Comparison of ENCODE assay signal across 26 cellular contexts in the genomic region with DNA sequence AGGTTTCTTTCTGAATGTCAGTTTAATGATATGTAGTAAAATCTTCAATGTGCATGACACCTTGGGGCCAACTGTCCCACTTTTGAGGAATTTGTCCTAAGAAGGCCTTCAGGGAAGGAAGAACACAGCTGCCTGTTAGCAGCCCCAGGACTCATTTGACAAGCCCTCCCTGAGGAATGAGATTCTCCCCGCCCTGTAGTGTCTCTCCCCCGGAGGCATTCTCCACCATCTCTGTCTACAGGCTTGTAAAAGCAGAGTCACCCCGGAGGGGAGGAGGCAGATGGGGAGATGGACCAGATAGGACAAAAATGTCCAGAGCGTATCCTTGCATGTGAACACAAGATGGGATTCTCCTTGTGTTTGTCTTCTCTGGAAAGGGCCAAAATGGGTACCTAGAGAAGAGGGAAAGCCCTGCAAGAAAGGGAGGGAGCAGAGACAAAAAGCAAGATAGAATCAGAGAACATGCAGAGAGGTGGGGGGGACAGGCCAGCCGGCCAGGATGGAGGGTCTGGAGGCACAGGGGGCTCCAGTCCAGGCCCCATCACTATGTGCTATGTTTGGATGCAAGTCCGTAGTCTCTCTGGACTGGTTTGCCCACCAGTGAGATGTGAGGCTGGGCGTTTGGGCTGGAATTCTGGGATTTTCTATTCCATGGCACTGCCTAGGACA. TPM values are rescaled to one million over a fixed set of nuclear protein-coding genes. Genes with fewer than 3 reads are reported as not detected.
"Had no signal": no experiment of that assay in that cellular context is flagged by ENCODE, and none has a peak within 500 bp of the region (broad histone marks: within the 10 kb centered on the region; RNA-seq: fewer than 3 reads in every experiment).

No MANE protein-coding gene starts in this region.

- H3K36me3 ChIP-seq: breast epithelium, lower lobe of right lung, prostate gland, right atrium auricular region had no signal

- H3K9me3 ChIP-seq: prostate gland, testis had no signal

- H3K27me3 ChIP-seq: breast epithelium, right atrium auricular region, testis had no signal

- H3K4me3 Mint-ChIP-seq: activated B cell treated with CpG ODN at 0.5 μM for 24 hours; activated T-helper 17 cell treated with anti-CD3 and anti-CD28 coated beads, Interleukin-2, amount 50 U/mL, for 72 hours; mesothelial cell of epicardium; nephron; stimulated activated effector memory CD8-positive, alpha-beta T cell treated with anti-CD3 and anti-CD28 coated beads, Interleukin-12 subunit alpha, Interleukin-12 subunit beta, amount 100 ng/mL, for 72 hours; T-cell had no signal

- DNase-seq: activated B cell treated with CpG ODN at 0.5 μM for 24 hours; activated CD4-positive, alpha-beta T cell treated with anti-CD3 and anti-CD28 coated beads for 4 hours; activated naive CD4-positive, alpha-beta T cell treated with anti-CD3 and anti-CD28 coated beads, Interleukin-2, amount 50 U/mL, for 16 hours; cerebellar nuclear complex; effector CD8-positive, alpha-beta T cell; left cardiac atrium; lower lobe of right lung; nucleus accumbens; SIG-M5; small intestine; stimulated activated CD4-positive, alpha-beta T cell treated with anti-CD3 and anti-CD28 coated beads, Interleukin-4, amount 100 ng/mL, for 1 hour; T-cell; T-helper 9 cell; testis had no signal

- H3K27ac Mint-ChIP-seq: activated B cell treated with CpG ODN at 0.5 μM for 24 hours; activated T-helper 17 cell treated with anti-CD3 and anti-CD28 coated beads, Interleukin-2, amount 50 U/mL, for 72 hours; mesothelial cell of epicardium; nephron; stimulated activated effector memory CD8-positive, alpha-beta T cell treated with anti-CD3 and anti-CD28 coated beads, Interleukin-12 subunit alpha, Interleukin-12 subunit beta, amount 100 ng/mL, for 72 hours; T-cell had no signal

- ATAC-seq: activated T-helper 17 cell treated with anti-CD3 and anti-CD28 coated beads, Interleukin-2, amount 50 U/mL, for 72 hours; esophagus mucosa; left cardiac atrium; lower lobe of right lung; SK-N-SH treated with all-trans-retinoic acid at 6 μM for 48 hours; stimulated activated effector memory CD8-positive, alpha-beta T cell treated with anti-CD3 and anti-CD28 coated beads, Interleukin-12 subunit alpha, Interleukin-12 subunit beta, amount 100 ng/mL, for 72 hours; T-cell had no signal

- H3K36me3 Mint-ChIP-seq: mesothelial cell of epicardium; stimulated activated effector memory CD8-positive, alpha-beta T cell treated with anti-CD3 and anti-CD28 coated beads, Interleukin-12 subunit alpha, Interleukin-12 subunit beta, amount 100 ng/mL, for 72 hours; T-cell had no signal

- H3K4me1 ChIP-seq: breast epithelium, lower lobe of right lung, prostate gland, right atrium auricular region, testis had no signal

- H3K4me3 ChIP-seq: breast epithelium, lower lobe of right lung, prostate gland, right atrium auricular region, testis had no signal

- H3K4me1 Mint-ChIP-seq: activated B cell treated with CpG ODN at 0.5 μM for 24 hours; activated T-helper 17 cell treated with anti-CD3 and anti-CD28 coated beads, Interleukin-2, amount 50 U/mL, for 72 hours; mesothelial cell of epicardium; nephron; stimulated activated effector memory CD8-positive, alpha-beta T cell treated with anti-CD3 and anti-CD28 coated beads, Interleukin-12 subunit alpha, Interleukin-12 subunit beta, amount 100 ng/mL, for 72 hours; T-cell had no signal

- H3K27ac ChIP-seq: breast epithelium, lower lobe of right lung, prostate gland, right atrium auricular region, testis had no signal

RNA-seq across cellular contexts. Expression of a gene that starts 12.0 kb away (rescaled TPM):
- total RNA-seq: activated B cell treated with CpG ODN at 0.5 μM for 24 hours; activated CD8-positive, alpha-beta memory T cell treated with anti-CD3 and anti-CD28 coated beads for 36 hours; activated T-helper 17 cell treated with anti-CD3 and anti-CD28 coated beads, Interleukin-2, amount 50 U/mL, for 72 hours; astrocyte; glomerular endothelial cell; left cardiac atrium; right atrium auricular region had no signal
- polyA plus RNA-seq: small intestine had no signal

RNA-seq across cellular contexts. Expression of a gene that starts 47.0 kb away (rescaled TPM):
- total RNA-seq: activated B cell treated with CpG ODN at 0.5 μM for 24 hours; activated CD8-positive, alpha-beta memory T cell treated with anti-CD3 and anti-CD28 coated beads for 36 hours had no signal
